15 cellular contexts compared by ENCODE assay signal in genomic region chr4:152351080-152351479, GRCh38.
DNase-seq lines count a peak whose midpoint lies in the region; ATAC-seq and TF ChIP-seq lines count a peak whose summit lies in the region.
"Had no signal": no experiment of that assay in that cellular context is flagged by ENCODE, and none has a peak within 500 bp of the region (broad histone marks: within the 10 kb centered on the region; RNA-seq: fewer than 3 reads in every experiment).

No MANE protein-coding gene starts in this region.

- TF ChIP-seq CTCF in BE2C (IDR thresholded peaks at IDR 0.05; ENCODE audit: low read depth, low read length) (no peak), Loucy (conservative IDR thresholded peaks at IDR 0.05; ENCODE audit: low read length) (no peak), dorsolateral prefrontal cortex (IDR thresholded peaks at IDR 0.05 in 54 of 56, conservative IDR thresholded peaks at IDR 0.05 in 2 of 56; ENCODE audit: low read depth in 1 of 56, partially characterized antibody in 56 of 56) (no peak), neural crest cell (conservative IDR thresholded peaks at IDR 0.05) (no peak)

- peak overlapping the region; percentile 19 for H3K4me2 ChIP-seq in Loucy (ENCODE audit: low read depth, low read length, poor library complexity, severe bottlenecking)

- H3K4me1 ChIP-seq in BE2C (no peaks in the 10 kb centered on the region; the same call in 1 of the 2 replicates), Loucy (ENCODE audit: insufficient read depth, low read length, poor library complexity, severe bottlenecking) (peaks cover 16% of the 10 kb centered on the region)

- peaks cover 6% of the 10 kb centered on the region; the same call in 1 of the 2 replicates for H3K79me2 ChIP-seq in Loucy (ENCODE audit: insufficient read depth, low read length)

- intact Hi-C loops in dorsolateral prefrontal cortex (cut with DNase I), result loop anchor here in 1 of 2 donors (10.0 kb wide), 1 partner anchor 246 kb away; no protein-coding TSS in a partner anchor

- H3K27me3 ChIP-seq in BE2C, result no peaks in the 10 kb centered on the region
- no peaks in the 10 kb centered on the region for H3K27me3 ChIP-seq in Loucy (ENCODE audit: insufficient read depth, low read length, poor library complexity, severe bottlenecking)
- H3K27me3 ChIP-seq in dorsolateral prefrontal cortex, result no peaks in the 10 kb centered on the region

- H3K4me3 ChIP-seq in BE2C (ENCODE audit: low read depth, low read length), result peak overlapping the region; percentile 89
- H3K4me3 ChIP-seq in Loucy (ENCODE audit: low read length, poor library complexity, severe bottlenecking), result no peak overlapping the region
- peak overlapping the region in 58 of 59 donors; percentile 14 to 78 (median 62) for H3K4me3 ChIP-seq in dorsolateral prefrontal cortex

- H3K36me3 ChIP-seq in BE2C (peaks cover 9% of the 10 kb centered on the region), Loucy (ENCODE audit: insufficient read depth, low read length) (peaks cover 8% of the 10 kb centered on the region; the same call in 1 of the 2 replicates)

- no peak overlapping the region for H3K9ac ChIP-seq in Loucy (ENCODE audit: low read depth, low read length, poor library complexity, severe bottlenecking)

- no peak for ATAC-seq in GM19467 (IDR thresholded peaks at IDR 0.05; ENCODE audit: unreplicated experiment)
- ATAC-seq in HG02885 (IDR thresholded peaks at IDR 0.05; ENCODE audit: poor library complexity, unreplicated experiment), result no peak
- ATAC-seq: activated CD8-positive, alpha-beta memory T cell treated with anti-CD3 and anti-CD28 coated beads, Interleukin-2, amount 10 ng/mL, durations not matched to agents 7 days and 5 days; natural killer cell had no signal

- H3K4me3 Mint-ChIP-seq in neural crest cell, result peak overlapping the region; percentile 74
- H3K4me3 Mint-ChIP-seq: activated CD8-positive, alpha-beta memory T cell treated with anti-CD3 and anti-CD28 coated beads, Interleukin-2, amount 10 ng/mL, durations not matched to agents 7 days and 5 days; activated naive CD8-positive, alpha-beta T cell treated with anti-CD3 and anti-CD28 coated beads, Interleukin-2, amount 10 ng/mL, durations not matched to agents 7 days and 5 days; H9; immature natural killer cell; natural killer cell had no signal

- no peak overlapping the region for H2AFZ ChIP-seq in Loucy (ENCODE audit: low read length)

- no peaks in the 10 kb centered on the region; the same call in 1 of the 2 replicates for H3F3A ChIP-seq in Loucy (ENCODE audit: low read depth)

- H3K27ac Mint-ChIP-seq in neural crest cell (ENCODE audit: unreplicated experiment), result no peak overlapping the region
- H3K27ac Mint-ChIP-seq: activated CD8-positive, alpha-beta memory T cell treated with anti-CD3 and anti-CD28 coated beads, Interleukin-2, amount 10 ng/mL, durations not matched to agents 7 days and 5 days; activated naive CD8-positive, alpha-beta T cell treated with anti-CD3 and anti-CD28 coated beads, Interleukin-2, amount 10 ng/mL, durations not matched to agents 7 days and 5 days; H9; immature natural killer cell; natural killer cell had no signal

- H3K36me3 Mint-ChIP-seq in neural crest cell (ENCODE audit: low read depth), result peaks cover 5% of the 10 kb centered on the region
- H3K36me3 Mint-ChIP-seq: natural killer cell had no signal

- H3K9me3 ChIP-seq in BE2C (no peaks in the 10 kb centered on the region), Loucy (ENCODE audit: insufficient read depth, low read depth, low read length) (no peaks in the 10 kb centered on the region)

- no peak for DNase-seq in BE2C
- DNase-seq in dorsolateral prefrontal cortex, result no peak
- no peak for DNase-seq in neural crest cell (ENCODE audit: low read depth, low spot score)
- no peak for DNase-seq in kidney glomerular epithelial cell (lab: John Stamatoyannopoulos, UW)
- DNase-seq in NCI-H1930 (lab: John Stamatoyannopoulos, UW), result no peak
- DNase-seq: activated CD8-positive, alpha-beta memory T cell treated with anti-CD3 and anti-CD28 coated beads, Interleukin-2, amount 10 ng/mL, durations not matched to agents 7 days and 5 days; activated naive CD8-positive, alpha-beta T cell treated with anti-CD3 and anti-CD28 coated beads, Interleukin-2, amount 10 ng/mL, durations not matched to agents 7 days and 5 days; H9; immature natural killer cell; natural killer cell; NCI-H2107; T1000 had no signal

- H3K9me2 ChIP-seq in Loucy (replicated peaks; ENCODE audit: low read depth, low read length), result no peaks in the 10 kb centered on the region

- peaks cover 17% of the 10 kb centered on the region for H3K4me1 Mint-ChIP-seq in neural crest cell

- H3K27ac ChIP-seq in dorsolateral prefrontal cortex, result peak overlapping the region in 47 of 59 donors; percentile 0 to 92 (median 76)

- no peaks in the 10 kb centered on the region for H3K9me3 Mint-ChIP-seq in neural crest cell
- H3K9me3 Mint-ChIP-seq: activated naive CD8-positive, alpha-beta T cell treated with anti-CD3 and anti-CD28 coated beads, Interleukin-2, amount 10 ng/mL, durations not matched to agents 7 days and 5 days; H9; immature natural killer cell; natural killer cell had no signal

- H3K27me3 Mint-ChIP-seq in neural crest cell (ENCODE audit: low read depth), result no peaks in the 10 kb centered on the region
- H3K27me3 Mint-ChIP-seq: activated CD8-positive, alpha-beta memory T cell treated with anti-CD3 and anti-CD28 coated beads, Interleukin-2, amount 10 ng/mL, durations not matched to agents 7 days and 5 days; activated naive CD8-positive, alpha-beta T cell treated with anti-CD3 and anti-CD28 coated beads, Interleukin-2, amount 10 ng/mL, durations not matched to agents 7 days and 5 days had no signal

- no peaks in the 10 kb centered on the region for H4K20me1 ChIP-seq in Loucy (ENCODE audit: insufficient read depth, low read length, poor library complexity, severe bottlenecking)
